ENCODE assay signal across 1 cellular context in the genomic region with DNA sequence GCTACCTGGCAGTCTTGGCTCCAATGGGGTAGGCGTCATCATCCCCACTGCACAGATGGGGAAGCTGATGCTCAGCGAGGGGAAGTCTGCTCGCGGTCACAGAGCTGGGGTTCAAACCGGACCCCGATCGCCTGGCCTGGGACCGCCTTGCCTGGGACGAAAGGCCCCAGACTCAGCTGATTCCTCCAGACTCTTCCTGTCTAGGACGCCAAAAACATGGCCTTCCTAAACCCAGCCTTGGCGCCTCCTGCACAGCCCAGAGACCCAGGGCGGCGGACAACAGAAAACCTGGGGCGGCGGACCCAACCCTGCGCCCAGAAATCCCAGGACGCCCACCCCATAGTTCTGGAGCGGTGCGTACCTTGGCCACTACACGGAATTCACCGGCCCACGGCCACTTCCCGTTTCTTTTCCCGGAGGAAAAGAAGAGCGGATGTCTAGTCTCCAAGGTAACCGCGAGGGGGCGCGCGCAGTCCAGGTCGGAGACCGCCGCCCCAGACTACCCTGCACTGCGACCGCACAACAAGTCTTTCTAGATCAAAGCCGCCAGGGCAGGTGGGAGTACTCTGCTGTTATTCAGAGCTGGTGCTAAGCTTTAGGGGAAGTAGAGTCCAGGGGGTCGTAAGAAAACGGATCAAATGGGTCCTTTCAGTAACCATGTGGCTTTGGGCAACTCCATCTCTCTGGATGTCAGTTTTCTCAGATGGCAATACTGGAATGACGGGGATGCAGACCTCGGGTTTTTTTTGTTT.
TF ChIP-seq lines count a peak whose summit lies in the region.

No MANE protein-coding gene starts in this region.

TF ChIP-seq in K562, 482 proteins besides CTCF, POLR2A, EP300 and RAD21 (continued from another document and continues in another):
- TF ChIP-seq, protein P1, sequence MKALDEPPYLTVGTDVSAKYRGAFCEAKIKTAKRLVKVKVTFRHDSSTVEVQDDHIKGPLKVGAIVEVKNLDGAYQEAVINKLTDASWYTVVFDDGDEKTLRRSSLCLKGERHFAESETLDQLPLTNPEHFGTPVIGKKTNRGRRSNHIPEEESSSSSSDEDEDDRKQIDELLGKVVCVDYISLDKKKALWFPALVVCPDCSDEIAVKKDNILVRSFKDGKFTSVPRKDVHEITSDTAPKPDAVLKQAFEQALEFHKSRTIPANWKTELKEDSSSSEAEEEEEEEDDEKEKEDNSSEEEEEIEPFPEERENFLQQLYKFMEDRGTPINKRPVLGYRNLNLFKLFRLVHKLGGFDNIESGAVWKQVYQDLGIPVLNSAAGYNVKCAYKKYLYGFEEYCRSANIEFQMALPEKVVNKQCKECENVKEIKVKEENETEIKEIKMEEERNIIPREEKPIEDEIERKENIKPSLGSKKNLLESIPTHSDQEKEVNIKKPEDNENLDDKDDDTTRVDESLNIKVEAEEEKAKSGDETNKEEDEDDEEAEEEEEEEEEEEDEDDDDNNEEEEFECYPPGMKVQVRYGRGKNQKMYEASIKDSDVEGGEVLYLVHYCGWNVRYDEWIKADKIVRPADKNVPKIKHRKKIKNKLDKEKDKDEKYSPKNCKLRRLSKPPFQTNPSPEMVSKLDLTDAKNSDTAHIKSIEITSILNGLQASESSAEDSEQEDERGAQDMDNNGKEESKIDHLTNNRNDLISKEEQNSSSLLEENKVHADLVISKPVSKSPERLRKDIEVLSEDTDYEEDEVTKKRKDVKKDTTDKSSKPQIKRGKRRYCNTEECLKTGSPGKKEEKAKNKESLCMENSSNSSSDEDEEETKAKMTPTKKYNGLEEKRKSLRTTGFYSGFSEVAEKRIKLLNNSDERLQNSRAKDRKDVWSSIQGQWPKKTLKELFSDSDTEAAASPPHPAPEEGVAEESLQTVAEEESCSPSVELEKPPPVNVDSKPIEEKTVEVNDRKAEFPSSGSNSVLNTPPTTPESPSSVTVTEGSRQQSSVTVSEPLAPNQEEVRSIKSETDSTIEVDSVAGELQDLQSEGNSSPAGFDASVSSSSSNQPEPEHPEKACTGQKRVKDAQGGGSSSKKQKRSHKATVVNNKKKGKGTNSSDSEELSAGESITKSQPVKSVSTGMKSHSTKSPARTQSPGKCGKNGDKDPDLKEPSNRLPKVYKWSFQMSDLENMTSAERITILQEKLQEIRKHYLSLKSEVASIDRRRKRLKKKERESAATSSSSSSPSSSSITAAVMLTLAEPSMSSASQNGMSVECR (CRISPR knock-in tag; IDR thresholded peaks at IDR 0.05): no peak
- TF ChIP-seq, protein P2, sequence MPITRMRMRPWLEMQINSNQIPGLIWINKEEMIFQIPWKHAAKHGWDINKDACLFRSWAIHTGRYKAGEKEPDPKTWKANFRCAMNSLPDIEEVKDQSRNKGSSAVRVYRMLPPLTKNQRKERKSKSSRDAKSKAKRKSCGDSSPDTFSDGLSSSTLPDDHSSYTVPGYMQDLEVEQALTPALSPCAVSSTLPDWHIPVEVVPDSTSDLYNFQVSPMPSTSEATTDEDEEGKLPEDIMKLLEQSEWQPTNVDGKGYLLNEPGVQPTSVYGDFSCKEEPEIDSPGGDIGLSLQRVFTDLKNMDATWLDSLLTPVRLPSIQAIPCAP (CRISPR knock-in tag; IDR thresholded peaks at IDR 0.05; ENCODE audit: borderline replicate concordance): no peak
- TF ChIP-seq MTA1 (IDR thresholded peaks at IDR 0.05; ENCODE audit: borderline replicate concordance) (no peak), HEY1 (CRISPR knock-in tag; IDR thresholded peaks at IDR 0.05; ENCODE audit: borderline replicate concordance) (no peak), STAT5B (CRISPR knock-in tag; IDR thresholded peaks at IDR 0.05) (no peak), BCL6 (CRISPR knock-in tag; IDR thresholded peaks at IDR 0.05) (no peak), THRAP3 (IDR thresholded peaks at IDR 0.05; ENCODE audit: borderline replicate concordance) (no peak), SPI1 (IDR thresholded peaks at IDR 0.05; ENCODE audit: borderline replicate concordance, low read depth, low read length) (peak; percentile 96), KDM1A (IDR thresholded peaks at IDR 0.05) (no peak), SMAD4 (CRISPR knock-in tag; conservative IDR thresholded peaks at IDR 0.05) (0 out of 2 replicates have a peak, but pooled peaks have one; percentile 39), SREBF1 (IDR thresholded peaks at IDR 0.05; ENCODE audit: borderline replicate concordance, low read depth, low read length) (no peak), EHMT2 (IDR thresholded peaks at IDR 0.05) (no peak), GABPA (tag; conservative IDR thresholded peaks at IDR 0.05; ENCODE audit: low read depth) (0 out of 2 replicates have a peak, but pooled peaks have one; percentile 14), PHF8 (IDR thresholded peaks at IDR 0.05; ENCODE audit: borderline replicate concordance, low read length) (no peak), ARID2 (IDR thresholded peaks at IDR 0.05) (no peak), SP1 (CRISPR knock-in tag; IDR thresholded peaks at IDR 0.05) (no peak), ELF2 (CRISPR knock-in tag; IDR thresholded peaks at IDR 0.05) (no peak), ZNF212 (CRISPR knock-in tag; IDR thresholded peaks at IDR 0.05) (no peak), ZZZ3 (IDR thresholded peaks at IDR 0.05) (no peak), CHCHD3 (CRISPR knock-in tag; IDR thresholded peaks at IDR 0.05) (no peak), SIRT6 (IDR thresholded peaks at IDR 0.05; ENCODE audit: low read depth, low read length) (no peak), NELFE (IDR thresholded peaks at IDR 0.05; ENCODE audit: insufficient read depth, insufficient read length) (no peak), IRF2 (CRISPR knock-in tag; IDR thresholded peaks at IDR 0.05) (no peak), FOXP1 (CRISPR knock-in tag; IDR thresholded peaks at IDR 0.05) (no peak), MYBL2 (IDR thresholded peaks at IDR 0.05; ENCODE audit: low read depth) (no peak), MYBL2 (CRISPR knock-in tag; IDR thresholded peaks at IDR 0.05; ENCODE audit: borderline replicate concordance) (no peak), RFX7 (CRISPR knock-in tag; IDR thresholded peaks at IDR 0.05) (no peak), ARNT (IDR thresholded peaks at IDR 0.05) (no peak), ZC3H4 (CRISPR knock-in tag; IDR thresholded peaks at IDR 0.05; ENCODE audit: borderline replicate concordance) (no peak), RFX1 (IDR thresholded peaks at IDR 0.05) (peak; percentile 41; the same call in 1 of the 2 replicates), ZNF146 (CRISPR knock-in tag; IDR thresholded peaks at IDR 0.05; ENCODE audit: unreplicated experiment) (no peak), NRF1 (conservative IDR thresholded peaks at IDR 0.05 in 1 of 2, IDR thresholded peaks at IDR 0.05 in 1 of 2) (peak; percentile 46 to 62), ETV5 (CRISPR knock-in tag; IDR thresholded peaks at IDR 0.05; ENCODE audit: low read depth) (peak; percentile 62; the same call in 1 of the 2 replicates), ZNF197 (CRISPR knock-in tag; IDR thresholded peaks at IDR 0.05; ENCODE audit: low read depth) (no peak), ZNF436 (CRISPR knock-in tag; IDR thresholded peaks at IDR 0.05) (no peak), KLF10 (CRISPR knock-in tag; IDR thresholded peaks at IDR 0.05) (no peak), EZH2 (IDR thresholded peaks at IDR 0.05; ENCODE audit: borderline replicate concordance, low read depth, low read length) (no peak)
- TF ChIP-seq, protein P3, sequence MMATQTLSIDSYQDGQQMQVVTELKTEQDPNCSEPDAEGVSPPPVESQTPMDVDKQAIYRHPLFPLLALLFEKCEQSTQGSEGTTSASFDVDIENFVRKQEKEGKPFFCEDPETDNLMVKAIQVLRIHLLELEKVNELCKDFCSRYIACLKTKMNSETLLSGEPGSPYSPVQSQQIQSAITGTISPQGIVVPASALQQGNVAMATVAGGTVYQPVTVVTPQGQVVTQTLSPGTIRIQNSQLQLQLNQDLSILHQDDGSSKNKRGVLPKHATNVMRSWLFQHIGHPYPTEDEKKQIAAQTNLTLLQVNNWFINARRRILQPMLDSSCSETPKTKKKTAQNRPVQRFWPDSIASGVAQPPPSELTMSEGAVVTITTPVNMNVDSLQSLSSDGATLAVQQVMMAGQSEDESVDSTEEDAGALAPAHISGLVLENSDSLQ (IDR thresholded peaks at IDR 0.05): no peak
- TF ChIP-seq, protein P4, sequence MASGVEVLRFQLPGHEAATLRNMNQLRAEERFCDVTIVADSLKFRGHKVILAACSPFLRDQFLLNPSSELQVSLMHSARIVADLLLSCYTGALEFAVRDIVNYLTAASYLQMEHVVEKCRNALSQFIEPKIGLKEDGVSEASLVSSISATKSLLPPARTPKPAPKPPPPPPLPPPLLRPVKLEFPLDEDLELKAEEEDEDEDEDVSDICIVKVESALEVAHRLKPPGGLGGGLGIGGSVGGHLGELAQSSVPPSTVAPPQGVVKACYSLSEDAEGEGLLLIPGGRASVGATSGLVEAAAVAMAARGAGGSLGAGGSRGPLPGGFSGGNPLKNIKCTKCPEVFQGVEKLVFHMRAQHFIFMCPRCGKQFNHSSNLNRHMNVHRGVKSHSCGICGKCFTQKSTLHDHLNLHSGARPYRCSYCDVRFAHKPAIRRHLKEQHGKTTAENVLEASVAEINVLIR (CRISPR knock-in tag; IDR thresholded peaks at IDR 0.05): no peak
- TF ChIP-seq, protein P5, sequence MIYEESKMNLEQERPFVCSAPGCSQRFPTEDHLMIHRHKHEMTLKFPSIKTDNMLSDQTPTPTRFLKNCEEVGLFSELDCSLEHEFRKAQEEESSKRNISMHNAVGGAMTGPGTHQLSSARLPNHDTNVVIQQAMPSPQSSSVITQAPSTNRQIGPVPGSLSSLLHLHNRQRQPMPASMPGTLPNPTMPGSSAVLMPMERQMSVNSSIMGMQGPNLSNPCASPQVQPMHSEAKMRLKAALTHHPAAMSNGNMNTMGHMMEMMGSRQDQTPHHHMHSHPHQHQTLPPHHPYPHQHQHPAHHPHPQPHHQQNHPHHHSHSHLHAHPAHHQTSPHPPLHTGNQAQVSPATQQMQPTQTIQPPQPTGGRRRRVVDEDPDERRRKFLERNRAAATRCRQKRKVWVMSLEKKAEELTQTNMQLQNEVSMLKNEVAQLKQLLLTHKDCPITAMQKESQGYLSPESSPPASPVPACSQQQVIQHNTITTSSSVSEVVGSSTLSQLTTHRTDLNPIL (CRISPR knock-in tag; IDR thresholded peaks at IDR 0.05): no peak
- TF ChIP-seq, protein P6, sequence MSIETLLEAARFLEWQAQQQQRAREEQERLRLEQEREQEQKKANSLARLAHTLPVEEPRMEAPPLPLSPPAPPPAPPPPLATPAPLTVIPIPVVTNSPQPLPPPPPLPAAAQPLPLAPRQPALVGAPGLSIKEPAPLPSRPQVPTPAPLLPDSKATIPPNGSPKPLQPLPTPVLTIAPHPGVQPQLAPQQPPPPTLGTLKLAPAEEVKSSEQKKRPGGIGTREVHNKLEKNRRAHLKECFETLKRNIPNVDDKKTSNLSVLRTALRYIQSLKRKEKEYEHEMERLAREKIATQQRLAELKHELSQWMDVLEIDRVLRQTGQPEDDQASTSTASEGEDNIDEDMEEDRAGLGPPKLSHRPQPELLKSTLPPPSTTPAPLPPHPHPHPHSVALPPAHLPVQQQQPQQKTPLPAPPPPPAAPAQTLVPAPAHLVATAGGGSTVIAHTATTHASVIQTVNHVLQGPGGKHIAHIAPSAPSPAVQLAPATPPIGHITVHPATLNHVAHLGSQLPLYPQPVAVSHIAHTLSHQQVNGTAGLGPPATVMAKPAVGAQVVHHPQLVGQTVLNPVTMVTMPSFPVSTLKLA (conservative IDR thresholded peaks at IDR 0.05): no peak
- TF ChIP-seq, protein P7, sequence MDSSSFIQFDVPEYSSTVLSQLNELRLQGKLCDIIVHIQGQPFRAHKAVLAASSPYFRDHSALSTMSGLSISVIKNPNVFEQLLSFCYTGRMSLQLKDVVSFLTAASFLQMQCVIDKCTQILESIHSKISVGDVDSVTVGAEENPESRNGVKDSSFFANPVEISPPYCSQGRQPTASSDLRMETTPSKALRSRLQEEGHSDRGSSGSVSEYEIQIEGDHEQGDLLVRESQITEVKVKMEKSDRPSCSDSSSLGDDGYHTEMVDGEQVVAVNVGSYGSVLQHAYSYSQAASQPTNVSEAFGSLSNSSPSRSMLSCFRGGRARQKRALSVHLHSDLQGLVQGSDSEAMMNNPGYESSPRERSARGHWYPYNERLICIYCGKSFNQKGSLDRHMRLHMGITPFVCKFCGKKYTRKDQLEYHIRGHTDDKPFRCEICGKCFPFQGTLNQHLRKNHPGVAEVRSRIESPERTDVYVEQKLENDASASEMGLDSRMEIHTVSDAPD (CRISPR knock-in tag; IDR thresholded peaks at IDR 0.05): no peak
- TF ChIP-seq, protein P8, sequence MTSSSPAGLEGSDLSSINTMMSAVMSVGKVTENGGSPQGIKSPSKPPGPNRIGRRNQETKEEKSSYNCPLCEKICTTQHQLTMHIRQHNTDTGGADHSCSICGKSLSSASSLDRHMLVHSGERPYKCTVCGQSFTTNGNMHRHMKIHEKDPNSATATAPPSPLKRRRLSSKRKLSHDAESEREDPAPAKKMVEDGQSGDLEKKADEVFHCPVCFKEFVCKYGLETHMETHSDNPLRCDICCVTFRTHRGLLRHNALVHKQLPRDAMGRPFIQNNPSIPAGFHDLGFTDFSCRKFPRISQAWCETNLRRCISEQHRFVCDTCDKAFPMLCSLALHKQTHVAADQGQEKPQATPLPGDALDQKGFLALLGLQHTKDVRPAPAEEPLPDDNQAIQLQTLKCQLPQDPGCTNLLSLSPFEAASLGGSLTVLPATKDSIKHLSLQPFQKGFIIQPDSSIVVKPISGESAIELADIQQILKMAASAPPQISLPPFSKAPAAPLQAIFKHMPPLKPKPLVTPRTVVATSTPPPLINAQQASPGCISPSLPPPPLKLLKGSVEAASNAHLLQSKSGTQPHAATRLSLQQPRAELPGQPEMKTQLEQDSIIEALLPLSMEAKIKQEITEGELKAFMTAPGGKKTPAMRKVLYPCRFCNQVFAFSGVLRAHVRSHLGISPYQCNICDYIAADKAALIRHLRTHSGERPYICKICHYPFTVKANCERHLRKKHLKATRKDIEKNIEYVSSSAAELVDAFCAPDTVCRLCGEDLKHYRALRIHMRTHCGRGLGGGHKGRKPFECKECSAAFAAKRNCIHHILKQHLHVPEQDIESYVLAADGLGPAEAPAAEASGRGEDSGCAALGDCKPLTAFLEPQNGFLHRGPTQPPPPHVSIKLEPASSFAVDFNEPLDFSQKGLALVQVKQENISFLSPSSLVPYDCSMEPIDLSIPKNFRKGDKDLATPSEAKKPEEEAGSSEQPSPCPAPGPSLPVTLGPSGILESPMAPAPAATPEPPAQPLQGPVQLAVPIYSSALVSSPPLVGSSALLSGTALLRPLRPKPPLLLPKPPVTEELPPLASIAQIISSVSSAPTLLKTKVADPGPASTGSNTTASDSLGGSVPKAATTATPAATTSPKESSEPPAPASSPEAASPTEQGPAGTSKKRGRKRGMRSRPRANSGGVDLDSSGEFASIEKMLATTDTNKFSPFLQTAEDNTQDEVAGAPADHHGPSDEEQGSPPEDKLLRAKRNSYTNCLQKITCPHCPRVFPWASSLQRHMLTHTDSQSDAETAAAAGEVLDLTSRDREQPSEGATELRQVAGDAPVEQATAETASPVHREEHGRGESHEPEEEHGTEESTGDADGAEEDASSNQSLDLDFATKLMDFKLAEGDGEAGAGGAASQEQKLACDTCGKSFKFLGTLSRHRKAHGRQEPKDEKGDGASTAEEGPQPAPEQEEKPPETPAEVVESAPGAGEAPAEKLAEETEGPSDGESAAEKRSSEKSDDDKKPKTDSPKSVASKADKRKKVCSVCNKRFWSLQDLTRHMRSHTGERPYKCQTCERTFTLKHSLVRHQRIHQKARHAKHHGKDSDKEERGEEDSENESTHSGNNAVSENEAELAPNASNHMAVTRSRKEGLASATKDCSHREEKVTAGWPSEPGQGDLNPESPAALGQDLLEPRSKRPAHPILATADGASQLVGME (CRISPR knock-in tag; IDR thresholded peaks at IDR 0.05): no peak
